13 cellular contexts compared by ENCODE assay signal in genomic region chr18:49565656-49566055, GRCh38. TPM values are rescaled to one million over a fixed set of nuclear protein-coding genes. Genes with fewer than 3 reads are reported as not detected.
DNase-seq lines count a peak whose midpoint lies in the region; ATAC-seq and TF ChIP-seq lines count a peak whose summit lies in the region.
"Had no signal": no experiment of that assay in that cellular context is flagged by ENCODE, and none has a peak within 500 bp of the region (broad histone marks: within the 10 kb centered on the region; RNA-seq: fewer than 3 reads in every experiment).

No MANE protein-coding gene starts in this region.

- no peaks in the 10 kb centered on the region for H3K36me3 Mint-ChIP-seq in activated naive CD8-positive, alpha-beta T cell treated with anti-CD3 and anti-CD28 coated beads, Interleukin-2, amount 50 U/mL, for 24 hours (ENCODE audit: low read depth)
- H3K36me3 Mint-ChIP-seq: CD4-positive, alpha-beta memory T cell; T-cell had no signal

- H3K4me3 ChIP-seq in fibroblast of lung (replicated peaks in 1 of 4; ENCODE audit: control extremely low read depth in 1 of 4, insufficient read depth in 1 of 4, low read depth in 3 of 4, low read length in 4 of 4) = no peak overlapping the region
- H3K4me3 ChIP-seq: GM23338 had no signal

- peak; percentile 75 for DNase-seq in ELF-1 (ENCODE audit: low read depth, low spot score)
- peak; percentile 95 for DNase-seq in NCI-H748 (lab: John Stamatoyannopoulos, UW; ENCODE audit: unreplicated experiment)
- DNase-seq in fibroblast of lung (ENCODE audit: low read depth in 2 of 2) = peak; percentile 67 to 69
- DNase-seq in nucleus accumbens (lab: John Stamatoyannopoulos, UW) = peak in 44 of 56 donors; percentile 14 to 82 (median 41)
- DNase-seq in activated naive CD8-positive, alpha-beta T cell treated with anti-CD3 and anti-CD28 coated beads, Interleukin-2, amount 50 U/mL, for 24 hours = no peak
- DNase-seq in SK-N-DZ (ENCODE audit: low spot score) = no peak
- no peak for DNase-seq in GDM1 (lab: John Stamatoyannopoulos, UW)
- DNase-seq: CD4-positive, alpha-beta memory T cell; effector CD8-positive, alpha-beta T cell; left colon; T-cell had no signal

- H4K20me1 ChIP-seq in fibroblast of lung (ENCODE audit: control insufficient read depth, extremely low read depth, insufficient read depth, low read length) = no peaks in the 10 kb centered on the region

- no peak overlapping the region for H3K9ac ChIP-seq in fibroblast of lung (ENCODE audit: insufficient read depth, low read length)

- H3K4me1 Mint-ChIP-seq in activated naive CD8-positive, alpha-beta T cell treated with anti-CD3 and anti-CD28 coated beads, Interleukin-2, amount 50 U/mL, for 24 hours = peaks cover 27% of the 10 kb centered on the region

- no peak overlapping the region for H3K27ac ChIP-seq in fibroblast of lung (ENCODE audit: insufficient read depth, low read length)

- H3K79me2 ChIP-seq in fibroblast of lung (ENCODE audit: control insufficient read depth, insufficient read depth, low read length) = no peaks in the 10 kb centered on the region

- H3K27me3 ChIP-seq in fibroblast of lung (ENCODE audit: control insufficient read depth, insufficient read depth, low read length) = peaks cover 7% of the 10 kb centered on the region

- TF ChIP-seq CTCF in fibroblast of lung (conservative IDR thresholded peaks at IDR 0.05 in 1 of 2, IDR thresholded peaks at IDR 0.05 in 1 of 2; ENCODE audit: low read depth in 1 of 2, low read length in 2 of 2) = no peak

- no peaks in the 10 kb centered on the region for H3K9me3 ChIP-seq in fibroblast of lung (ENCODE audit: control insufficient read depth, insufficient read depth, low read depth, low read length)

- H3K27me3 Mint-ChIP-seq in activated naive CD8-positive, alpha-beta T cell treated with anti-CD3 and anti-CD28 coated beads, Interleukin-2, amount 50 U/mL, for 24 hours = peaks cover 62% of the 10 kb centered on the region

- no peaks in the 10 kb centered on the region for H3K36me3 ChIP-seq in fibroblast of lung (ENCODE audit: control insufficient read depth, insufficient read depth, low read length)

- no peak overlapping the region for H3K27ac Mint-ChIP-seq in activated naive CD8-positive, alpha-beta T cell treated with anti-CD3 and anti-CD28 coated beads, Interleukin-2, amount 50 U/mL, for 24 hours
- H3K27ac Mint-ChIP-seq: CD4-positive, alpha-beta memory T cell; GM23338; T-cell had no signal

- H3K4me1 ChIP-seq in fibroblast of lung (ENCODE audit: control insufficient read depth, extremely low read depth, insufficient read depth, low read length) = peaks cover 5% of the 10 kb centered on the region

- no peak for ATAC-seq in activated naive CD8-positive, alpha-beta T cell treated with anti-CD3 and anti-CD28 coated beads, Interleukin-2, amount 50 U/mL, for 24 hours
- ATAC-seq in HG03521 (IDR thresholded peaks at IDR 0.05; ENCODE audit: unreplicated experiment) = no peak
- ATAC-seq: GM23338, left colon, T-cell had no signal

- H3K9me3 Mint-ChIP-seq in activated naive CD8-positive, alpha-beta T cell treated with anti-CD3 and anti-CD28 coated beads, Interleukin-2, amount 50 U/mL, for 24 hours = no peaks in the 10 kb centered on the region
- H3K9me3 Mint-ChIP-seq: T-cell had no signal

- no peak overlapping the region for H3K4me2 ChIP-seq in fibroblast of lung (ENCODE audit: extremely low read depth, insufficient read depth, low read length)
- H3K4me2 ChIP-seq: GM23338 had no signal

- no peak overlapping the region for H3K4me3 Mint-ChIP-seq in activated naive CD8-positive, alpha-beta T cell treated with anti-CD3 and anti-CD28 coated beads, Interleukin-2, amount 50 U/mL, for 24 hours
- H3K4me3 Mint-ChIP-seq: CD4-positive, alpha-beta memory T cell; GM23338; T-cell had no signal

- no peak overlapping the region for H2AFZ ChIP-seq in fibroblast of lung (ENCODE audit: low read length)
- H2AFZ ChIP-seq: GM23338 had no signal

RNA-seq across cellular contexts. Expression of gene LIPG, which starts 3.8 kb away (rescaled TPM):
- total RNA-seq in fibroblast of lung = 0.50 and 1.0 TPM in 2 replicates
- 0.30 and 2.3 TPM in 2 replicates for polyA plus RNA-seq in fibroblast of lung
- 0.54 and 1.3 TPM in 2 replicates for polyA plus RNA-seq in fibroblast of lung (2012)
- polyA minus RNA-seq in fibroblast of lung (ENCODE audit: low replicate concordance) = 2.6 and 5.9 TPM in 2 replicates
- 0.03 and 0.14 TPM in 2 replicates for polyA plus RNA-seq in SK-N-DZ (2014; cell fraction: cytosol; rRNA removed)
- 3.2 TPM in 1 of 2 replicates, not detected in the other for polyA plus RNA-seq in SK-N-DZ (2014; cell fraction: nucleus; rRNA removed)
- total RNA-seq: CD4-positive, alpha-beta memory T cell had no signal
- polyA plus RNA-seq: CD4-positive, alpha-beta memory T cell had no signal

Comparison
In these comparisons a context has a peak if more than half of its experiments do, and no peak if none do; other contexts are left out.
1. DNase-seq: peak in ELF-1 (single experiment), NCI-H748 (single experiment), fibroblast of lung (2 of 2) and nucleus accumbens (44 of 56); none in activated naive CD8-positive, alpha-beta T cell treated with anti-CD3 and anti-CD28 coated beads, Interleukin-2, amount 50 U/mL, for 24 hours (single experiment), SK-N-DZ (single experiment) and GDM1 (single experiment).